1 cellular context compared by ENCODE assay signal in the genomic region with DNA sequence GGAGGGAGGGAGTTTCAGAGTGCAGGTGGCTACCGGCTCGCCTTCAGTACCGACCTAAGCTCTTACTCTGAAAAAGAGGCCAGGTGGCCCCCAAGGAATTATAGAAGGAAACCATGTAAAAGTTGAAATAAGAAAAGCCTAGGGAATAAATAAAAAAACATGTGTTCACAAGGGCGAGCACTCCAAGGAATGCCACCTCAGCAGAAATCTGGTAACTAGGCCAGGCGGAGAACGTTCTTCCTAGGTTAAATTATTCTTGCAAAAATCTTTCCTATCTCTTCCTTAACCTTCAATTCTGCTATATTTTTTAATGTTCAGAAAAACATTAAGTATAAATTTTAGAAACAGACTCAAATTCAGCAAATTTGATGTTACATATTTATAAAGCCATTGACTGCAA.
TF ChIP-seq lines count a peak whose summit lies in the region.

No MANE protein-coding gene starts in this region.

TF ChIP-seq in GM23338, 12 proteins besides CTCF, POLR2A, EP300 and RAD21 (continued from another document):
- no peak for TF ChIP-seq ZNF462 (CRISPR knock-in tag; IDR thresholded peaks at IDR 0.05)
- TF ChIP-seq NANOG (IDR thresholded peaks at IDR 0.05; ENCODE audit: borderline replicate concordance): no peak
- no peak for TF ChIP-seq CREB1 (CRISPR knock-in tag; IDR thresholded peaks at IDR 0.05; ENCODE audit: low read depth)
- TF ChIP-seq STAT1 (IDR thresholded peaks at IDR 0.05; ENCODE audit: unreplicated experiment): no peak
- TF ChIP-seq, protein P1, sequence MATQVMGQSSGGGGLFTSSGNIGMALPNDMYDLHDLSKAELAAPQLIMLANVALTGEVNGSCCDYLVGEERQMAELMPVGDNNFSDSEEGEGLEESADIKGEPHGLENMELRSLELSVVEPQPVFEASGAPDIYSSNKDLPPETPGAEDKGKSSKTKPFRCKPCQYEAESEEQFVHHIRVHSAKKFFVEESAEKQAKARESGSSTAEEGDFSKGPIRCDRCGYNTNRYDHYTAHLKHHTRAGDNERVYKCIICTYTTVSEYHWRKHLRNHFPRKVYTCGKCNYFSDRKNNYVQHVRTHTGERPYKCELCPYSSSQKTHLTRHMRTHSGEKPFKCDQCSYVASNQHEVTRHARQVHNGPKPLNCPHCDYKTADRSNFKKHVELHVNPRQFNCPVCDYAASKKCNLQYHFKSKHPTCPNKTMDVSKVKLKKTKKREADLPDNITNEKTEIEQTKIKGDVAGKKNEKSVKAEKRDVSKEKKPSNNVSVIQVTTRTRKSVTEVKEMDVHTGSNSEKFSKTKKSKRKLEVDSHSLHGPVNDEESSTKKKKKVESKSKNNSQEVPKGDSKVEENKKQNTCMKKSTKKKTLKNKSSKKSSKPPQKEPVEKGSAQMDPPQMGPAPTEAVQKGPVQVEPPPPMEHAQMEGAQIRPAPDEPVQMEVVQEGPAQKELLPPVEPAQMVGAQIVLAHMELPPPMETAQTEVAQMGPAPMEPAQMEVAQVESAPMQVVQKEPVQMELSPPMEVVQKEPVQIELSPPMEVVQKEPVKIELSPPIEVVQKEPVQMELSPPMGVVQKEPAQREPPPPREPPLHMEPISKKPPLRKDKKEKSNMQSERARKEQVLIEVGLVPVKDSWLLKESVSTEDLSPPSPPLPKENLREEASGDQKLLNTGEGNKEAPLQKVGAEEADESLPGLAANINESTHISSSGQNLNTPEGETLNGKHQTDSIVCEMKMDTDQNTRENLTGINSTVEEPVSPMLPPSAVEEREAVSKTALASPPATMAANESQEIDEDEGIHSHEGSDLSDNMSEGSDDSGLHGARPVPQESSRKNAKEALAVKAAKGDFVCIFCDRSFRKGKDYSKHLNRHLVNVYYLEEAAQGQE (IDR thresholded peaks at IDR 0.05; ENCODE audit: unreplicated experiment): no peak
